In the genomic region with DNA sequence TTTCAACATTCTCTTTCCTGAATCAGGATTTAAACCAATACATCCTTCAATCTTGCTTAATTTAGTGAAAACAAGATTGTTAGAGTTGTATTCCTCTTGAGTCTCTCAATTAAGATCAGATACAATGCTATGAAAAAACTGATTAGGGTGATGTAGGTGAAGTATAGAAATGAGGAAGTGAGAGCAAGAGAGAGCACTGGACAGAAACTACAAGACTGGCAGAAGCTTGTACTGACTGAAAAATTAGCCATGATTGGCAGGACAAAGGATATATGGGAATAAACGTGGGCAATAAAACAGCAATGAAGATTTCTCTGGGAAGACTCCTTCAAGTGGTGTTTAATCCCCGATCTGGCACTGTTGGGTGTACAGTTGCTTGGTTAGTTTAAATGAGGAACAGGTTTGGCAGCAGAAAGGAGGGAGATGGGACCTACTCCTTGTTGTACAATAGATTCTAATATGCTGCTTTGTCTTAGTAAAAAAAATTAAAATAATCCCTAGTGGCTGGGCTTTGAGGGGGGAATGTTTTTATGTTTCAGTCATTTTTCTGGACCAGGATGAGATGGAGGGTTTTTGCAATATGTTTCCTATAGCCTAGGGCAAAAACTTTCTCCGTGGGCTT, we compare ENCODE assay signal across 10 cellular contexts.
DNase-seq lines count a peak whose midpoint lies in the region; ATAC-seq and TF ChIP-seq lines count a peak whose summit lies in the region.
"Had no signal": no experiment of that assay in that cellular context is flagged by ENCODE, and none has a peak within 500 bp of the region (broad histone marks: within the 10 kb centered on the region; RNA-seq: fewer than 3 reads in every experiment).

No MANE protein-coding gene starts in this region.

- H3K27ac Mint-ChIP-seq in activated B cell treated with CpG ODN at 0.5 μM for 24 hours = peak overlapping the region; percentile 13
- H3K27ac Mint-ChIP-seq in T-helper 17 cell = no peak overlapping the region
- H3K27ac Mint-ChIP-seq in activated CD8-positive, alpha-beta T cell treated with anti-CD3 and anti-CD28 coated beads for 36 hours = no peak overlapping the region
- H3K27ac Mint-ChIP-seq: activated naive CD8-positive, alpha-beta T cell treated with anti-CD3 and anti-CD28 coated beads, Interleukin-2, amount 10 ng/mL, durations not matched to agents 7 days and 5 days had no signal

- no peak for TF ChIP-seq CTCF in activated B cell treated with CpG ODN at 0.5 μM for 24 hours (IDR thresholded peaks at IDR 0.05)
- TF ChIP-seq CTCF in GM10266 (IDR thresholded peaks at IDR 0.05; ENCODE audit: control insufficient read depth, insufficient read depth, low read depth, missing control alignments) = no peak
- no peak for TF ChIP-seq CTCF in BE2C (IDR thresholded peaks at IDR 0.05; ENCODE audit: low read depth, low read length)
- no peak for TF ChIP-seq CTCF in activated CD8-positive, alpha-beta T cell treated with anti-CD3 and anti-CD28 coated beads for 36 hours (IDR thresholded peaks at IDR 0.05)

- H3K4me3 ChIP-seq in BE2C (ENCODE audit: low read depth, low read length) = no peak overlapping the region

- peak; percentile 99 for ATAC-seq in GM18858 (IDR thresholded peaks at IDR 0.05; ENCODE audit: unreplicated experiment)
- ATAC-seq in GM21576 (IDR thresholded peaks at IDR 0.05; ENCODE audit: unreplicated experiment) = peak; percentile 99
- ATAC-seq in HG03280 (IDR thresholded peaks at IDR 0.05; ENCODE audit: unreplicated experiment) = peak; percentile 97
- peak; percentile 95 for ATAC-seq in activated B cell treated with CpG ODN at 0.5 μM for 24 hours (ENCODE audit: low read depth)
- ATAC-seq in T-helper 17 cell = no peak
- no peak for ATAC-seq in activated CD8-positive, alpha-beta T cell treated with anti-CD3 and anti-CD28 coated beads for 36 hours

- CTCF ChIA-PET in activated B cell treated with CpG ODN at 0.5 μM for 24 hours (lab: Charles Lee) = interaction anchor here (0.6 kb wide), 1 partner anchor 9 kb away, joined by 3 read pairs; no protein-coding TSS in a partner anchor
- CTCF ChIA-PET in activated CD8-positive, alpha-beta T cell treated with anti-CD3 and anti-CD28 coated beads for 36 hours (lab: Charles Lee) = no interaction called here

- peaks cover 14% of the 10 kb centered on the region for H3K4me1 Mint-ChIP-seq in activated B cell treated with CpG ODN at 0.5 μM for 24 hours
- H3K4me1 Mint-ChIP-seq in T-helper 17 cell = peaks cover 3% of the 10 kb centered on the region
- H3K4me1 Mint-ChIP-seq in activated CD8-positive, alpha-beta T cell treated with anti-CD3 and anti-CD28 coated beads for 36 hours (ENCODE audit: low read depth) = no peaks in the 10 kb centered on the region
- H3K4me1 Mint-ChIP-seq: activated naive CD8-positive, alpha-beta T cell treated with anti-CD3 and anti-CD28 coated beads, Interleukin-2, amount 10 ng/mL, durations not matched to agents 7 days and 5 days had no signal

- H3K4me3 Mint-ChIP-seq in activated B cell treated with CpG ODN at 0.5 μM for 24 hours (no peak overlapping the region), T-helper 17 cell (no peak overlapping the region)
- no peak overlapping the region for H3K4me3 Mint-ChIP-seq in activated CD8-positive, alpha-beta T cell treated with anti-CD3 and anti-CD28 coated beads for 36 hours
- H3K4me3 Mint-ChIP-seq: activated naive CD8-positive, alpha-beta T cell treated with anti-CD3 and anti-CD28 coated beads, Interleukin-2, amount 10 ng/mL, durations not matched to agents 7 days and 5 days had no signal

- H3K9me3 Mint-ChIP-seq in activated B cell treated with CpG ODN at 0.5 μM for 24 hours = peaks cover 5% of the 10 kb centered on the region
- no peaks in the 10 kb centered on the region for H3K9me3 Mint-ChIP-seq in activated CD8-positive, alpha-beta T cell treated with anti-CD3 and anti-CD28 coated beads for 36 hours
- H3K9me3 Mint-ChIP-seq: activated naive CD8-positive, alpha-beta T cell treated with anti-CD3 and anti-CD28 coated beads, Interleukin-2, amount 10 ng/mL, durations not matched to agents 7 days and 5 days had no signal

- intact Hi-C loops in activated B cell treated with CpG ODN at 0.5 μM for 24 hours (cut with micrococcal nuclease) = loop anchor here (1.0 to 2.0 kb wide), 3 partner anchors 13 to 113 kb away; no protein-coding TSS in a partner anchor
- intact Hi-C loops in activated CD8-positive, alpha-beta T cell treated with anti-CD3 and anti-CD28 coated beads for 36 hours (cut with micrococcal nuclease) = no loop called here

- no peaks in the 10 kb centered on the region for H3K27me3 Mint-ChIP-seq in activated B cell treated with CpG ODN at 0.5 μM for 24 hours
- H3K27me3 Mint-ChIP-seq in T-helper 17 cell = no peaks in the 10 kb centered on the region
- no peaks in the 10 kb centered on the region for H3K27me3 Mint-ChIP-seq in activated CD8-positive, alpha-beta T cell treated with anti-CD3 and anti-CD28 coated beads for 36 hours
- H3K27me3 Mint-ChIP-seq: activated naive CD8-positive, alpha-beta T cell treated with anti-CD3 and anti-CD28 coated beads, Interleukin-2, amount 10 ng/mL, durations not matched to agents 7 days and 5 days had no signal

- no peaks in the 10 kb centered on the region for H3K36me3 ChIP-seq in BE2C

- no peaks in the 10 kb centered on the region for H3K27me3 ChIP-seq in BE2C

- no peaks in the 10 kb centered on the region for H3K4me1 ChIP-seq in BE2C

- DNase-seq in activated B cell treated with CpG ODN at 0.5 μM for 24 hours = no peak
- no peak for DNase-seq in GM10266 (ENCODE audit: extremely low spot score)
- DNase-seq in BE2C = no peak
- no peak for DNase-seq in T-helper 17 cell
- no peak for DNase-seq in activated CD8-positive, alpha-beta T cell treated with anti-CD3 and anti-CD28 coated beads for 36 hours
- DNase-seq: activated naive CD8-positive, alpha-beta T cell treated with anti-CD3 and anti-CD28 coated beads, Interleukin-2, amount 10 ng/mL, durations not matched to agents 7 days and 5 days; DND-41 had no signal

- POLR2A ChIA-PET in activated B cell treated with CpG ODN at 0.5 μM for 24 hours (lab: Charles Lee) = interaction anchor here (0.7 to 1.0 kb wide), 2 partner anchors 34 to 44 kb away, joined by 3 read pairs; no protein-coding TSS in a partner anchor
- POLR2A ChIA-PET in activated CD8-positive, alpha-beta T cell treated with anti-CD3 and anti-CD28 coated beads for 36 hours (lab: Charles Lee) = no interaction called here

- no peaks in the 10 kb centered on the region for H3K9me3 ChIP-seq in BE2C
- no peaks in the 10 kb centered on the region for H3K9me3 ChIP-seq in T-helper 17 cell (ENCODE audit: control insufficient read depth, low read length, poor library complexity, severe bottlenecking)

- H3K36me3 Mint-ChIP-seq in activated B cell treated with CpG ODN at 0.5 μM for 24 hours (ENCODE audit: low read depth) (no peaks in the 10 kb centered on the region), T-helper 17 cell (ENCODE audit: low read depth) (peaks cover 6% of the 10 kb centered on the region)
- peaks cover 1% of the 10 kb centered on the region for H3K36me3 Mint-ChIP-seq in activated CD8-positive, alpha-beta T cell treated with anti-CD3 and anti-CD28 coated beads for 36 hours (ENCODE audit: low read depth)
- H3K36me3 Mint-ChIP-seq: activated naive CD8-positive, alpha-beta T cell treated with anti-CD3 and anti-CD28 coated beads, Interleukin-2, amount 10 ng/mL, durations not matched to agents 7 days and 5 days had no signal

Comparison
In these comparisons a context has a peak if more than half of its experiments do, and no peak if none do; other contexts are left out.
1. ATAC-seq: peak in GM18858 (single experiment), GM21576 (single experiment), HG03280 (single experiment) and activated B cell treated with CpG ODN at 0.5 μM for 24 hours (single experiment); none in T-helper 17 cell (single experiment) and activated CD8-positive, alpha-beta T cell treated with anti-CD3 and anti-CD28 coated beads for 36 hours (single experiment).